ENCODE assay signal across 26 cellular contexts in genomic region chrX:8233091-8233490, GRCh38.
"Had no signal": no experiment of that assay in that cellular context is flagged by ENCODE, and none has a peak within 500 bp of the region (broad histone marks: within the 10 kb centered on the region; RNA-seq: fewer than 3 reads in every experiment).

No MANE protein-coding gene starts in this region.

- DNase-seq: hypothalamus; immature natural killer cell; kidney; left colon; left lung; lower lobe of right lung; mammary epithelial cell; mesenchymal stem cell; naive thymus-derived CD8-positive, alpha-beta T cell; nucleus accumbens; right lobe of liver; stimulated activated CD4-positive, alpha-beta T cell treated with anti-CD3 and anti-CD28 coated beads, Interleukin-1b, Interleukin-23, amount 100 ng/mL, for 48 hours; stimulated activated CD4-positive, alpha-beta T cell treated with anti-CD3 and anti-CD28 coated beads, Interleukin-2, amount 100 ng/mL, for 48 hours; stimulated activated CD4-positive, alpha-beta T cell treated with anti-CD3 and anti-CD28 coated beads, Interleukin-4, amount 100 ng/mL, for 4 hours; stimulated activated CD8-positive, alpha-beta memory T cell treated with anti-CD3 and anti-CD28 coated beads, Interleukin-4, amount 100 ng/mL, for 48 hours; stimulated activated naive CD4-positive, alpha-beta T cell treated with Interleukin-2 at 50 U/mL for 16 hours; stimulated activated naive CD8-positive, alpha-beta T cell treated with anti-CD3 and anti-CD28 coated beads, Interleukin-15, amount 100 ng/mL, for 72 hours; testis; thyroid gland; transverse colon; upper lobe of left lung had no signal

- H3K27me3 ChIP-seq: left lung, right atrium auricular region, right lobe of liver, testis, thyroid gland, transverse colon, upper lobe of left lung, vagina had no signal

- H3K36me3 ChIP-seq: left lung, lower lobe of right lung, right atrium auricular region, right lobe of liver, thyroid gland, transverse colon, upper lobe of left lung, vagina had no signal

- H3K4me3 ChIP-seq: left lung, lower lobe of right lung, right atrium auricular region, right lobe of liver, smooth muscle cell, testis, thyroid gland, transverse colon, upper lobe of left lung, vagina had no signal

- H3K27ac ChIP-seq: left lung, lower lobe of right lung, parathyroid adenoma, right atrium auricular region, right lobe of liver, testis, thyroid gland, transverse colon, upper lobe of left lung, vagina had no signal

- ATAC-seq: left colon; left lung; lower lobe of right lung; naive thymus-derived CD8-positive, alpha-beta T cell; right lobe of liver; stimulated activated memory B cell treated with anti-CD40 and anti-IgM and Interleukin-4, amounts not matched to agents 10 μg/mL and 1 μg/mL and 100 μg/mL, for 72 hours; stimulated activated naive CD8-positive, alpha-beta T cell treated with anti-CD3 and anti-CD28 coated beads, Interleukin-15, amount 100 ng/mL, for 72 hours had no signal
